Comparison of ENCODE assay signal across 1 cellular context in the genomic region with DNA sequence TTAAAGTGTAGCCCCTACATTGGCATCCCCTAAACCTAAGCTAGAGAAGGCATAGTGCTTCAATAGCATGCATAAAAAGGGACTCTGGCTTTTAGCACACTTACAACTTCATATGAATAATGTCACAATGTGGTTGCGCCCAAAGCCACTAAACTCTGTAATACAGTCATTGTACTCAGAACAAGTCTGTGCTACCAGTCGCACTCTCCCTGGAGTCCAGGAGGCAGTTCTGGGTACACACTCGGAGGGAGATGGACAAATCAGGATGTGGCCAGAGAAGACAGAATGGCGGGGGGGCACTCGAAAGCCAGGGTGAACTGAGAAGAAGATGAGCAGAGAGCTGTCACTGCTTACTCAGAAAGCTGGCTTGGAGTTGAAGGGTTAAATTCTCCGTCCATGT.
TF ChIP-seq lines count a peak whose summit lies in the region.

No MANE protein-coding gene starts in this region.

TF ChIP-seq in HepG2, 621 proteins besides CTCF, POLR2A, EP300 and RAD21:
- TF ChIP-seq POLR2AphosphoS2 (IDR thresholded peaks at IDR 0.05; ENCODE audit: low read depth, low read length) (peak; percentile 31; the same call in 1 of the 2 replicates), MED13 (CRISPR knock-in tag; IDR thresholded peaks at IDR 0.05) (no peak)
